Comparison of ENCODE assay signal across 8 cellular contexts in the genomic region with DNA sequence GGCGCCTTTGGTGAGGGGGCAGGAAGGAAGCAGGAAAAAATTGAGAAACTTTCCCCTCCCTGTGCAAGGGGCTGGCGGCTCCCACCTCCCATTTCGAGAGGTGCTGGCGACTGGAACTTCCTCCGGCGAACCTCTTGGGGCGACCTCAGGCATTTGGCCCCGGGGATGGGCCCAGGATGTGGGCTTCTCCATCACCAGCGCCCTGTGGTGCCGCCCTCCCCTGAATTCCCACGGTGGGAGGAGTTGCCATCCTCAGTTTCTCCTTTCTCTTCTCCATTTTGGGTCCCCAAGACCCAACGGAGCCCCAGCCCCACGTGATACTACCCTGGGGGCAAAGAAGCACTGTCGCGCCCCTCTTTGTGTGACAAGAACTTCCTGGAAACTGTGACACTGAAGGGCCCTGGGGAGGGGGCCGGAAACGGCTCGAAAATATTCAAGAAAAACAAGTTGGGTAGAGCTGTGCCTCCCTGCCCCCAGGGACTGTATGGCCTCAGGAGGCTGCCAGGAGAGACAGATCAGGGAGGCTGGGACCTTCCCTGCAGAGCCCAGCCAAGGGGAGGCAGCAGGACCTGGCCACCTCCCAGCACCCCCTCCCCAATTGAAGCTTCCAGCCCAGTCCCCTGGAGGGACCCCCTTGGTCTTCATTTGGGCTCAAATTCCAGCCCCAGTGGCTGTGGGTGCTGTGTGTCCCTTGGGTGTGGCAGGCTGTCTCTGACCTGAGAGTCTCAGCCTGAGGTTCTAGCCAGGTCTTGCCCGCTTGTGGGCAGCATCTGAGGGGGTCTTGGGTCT. TPM values are rescaled to one million over a fixed set of nuclear protein-coding genes. Genes with fewer than 3 reads are reported as not detected.
A peak's percentile ranks its signal among the peaks of the same experiment; 100 is the strongest.
DNase-seq lines count a peak whose midpoint lies in the region; ATAC-seq, FAIRE-seq and TF ChIP-seq lines count a peak whose summit lies in the region.

No MANE protein-coding gene starts in this region.

- TF ChIP-seq RAD21 in HCT116 (IDR thresholded peaks at IDR 0.05; ENCODE audit: low read depth): no peak

- CTCF ChIA-PET in HCT116 (lab: Charles Lee): no interaction called here

- H3K9me1 ChIP-seq in keratinocyte (ENCODE audit: control insufficient read depth, extremely low read depth, insufficient read depth, low read length): peaks cover 3% of the 10 kb centered on the region

- H3K9me3 ChIP-seq in HCT116 (ENCODE audit: control insufficient read depth in 1 of 2, insufficient read depth in 1 of 2, low read depth in 1 of 2, low read length in 2 of 2) (no peaks in the 10 kb centered on the region), keratinocyte (ENCODE audit: control insufficient read depth, low read depth, low read length) (no peaks in the 10 kb centered on the region)

- RAD21 ChIA-PET in HCT116 (lab: Charles Lee; ENCODE audit: low non-redundant PET in 1 of 2, low total read pairs in 2 of 2, uncharacterized antibody in 2 of 2, unreplicated experiment in 2 of 2): no interaction called here

- DNase-seq in AG10803 (ENCODE audit: low read depth): peak; percentile 40
- DNase-seq in HCT116 (ENCODE audit: low read depth, low spot score): no peak
- peak; percentile 47 to 86 (median 74) for DNase-seq in T-helper 1 cell
- DNase-seq in keratinocyte (ENCODE audit: low read depth, low spot score): no peak
- peak; percentile 50 to 51 for DNase-seq in stimulated activated CD4-positive, alpha-beta T cell treated with anti-CD3 and anti-CD28 coated beads, Interleukin-2, amount 100 ng/mL, for 48 hours
- DNase-seq in NCI-H774 (lab: John Stamatoyannopoulos, UW): no peak

- no TSS peak for BruUV-seq in HCT116 (replicated peaks; lab: Mats Ljungman, UMichigan)

- no peaks in the 10 kb centered on the region for H4K20me1 ChIP-seq in HCT116 (ENCODE audit: insufficient read depth)
- no peaks in the 10 kb centered on the region for H4K20me1 ChIP-seq in keratinocyte (ENCODE audit: control insufficient read depth, extremely low read depth, insufficient read depth, low read length)

- H2AFZ ChIP-seq in HCT116 (ENCODE audit: low read depth, low read length, poor library complexity, severe bottlenecking): no peak overlapping the region
- peak overlapping the region; percentile 53 for H2AFZ ChIP-seq in keratinocyte (ENCODE audit: control insufficient read depth, low read length)

- dilution Hi-C loops in keratinocyte (cut with MboI; ENCODE audit: extremely low pct_ligation_motif_present, low sequenced_read_pairs): no loop called here

- H3K9me2 ChIP-seq in HCT116 (ENCODE audit: insufficient read depth): no peaks in the 10 kb centered on the region

- H3K27me3 ChIP-seq in HCT116 (ENCODE audit: insufficient read depth, low read length): no peaks in the 10 kb centered on the region
- no peaks in the 10 kb centered on the region for H3K27me3 ChIP-seq in keratinocyte (ENCODE audit: control insufficient read depth, extremely low read depth, insufficient read depth, low read length)

- TF ChIP-seq CTCF in AG10803 (conservative IDR thresholded peaks at IDR 0.05; ENCODE audit: low read length) (no peak), HCT116 (IDR thresholded peaks at IDR 0.05 in 2 of 3, conservative IDR thresholded peaks at IDR 0.05 in 1 of 3; ENCODE audit: borderline replicate concordance in 1 of 3, insufficient read depth in 1 of 3, low read depth in 2 of 3, low read length in 2 of 3) (no peak), keratinocyte (optimal IDR thresholded peaks at IDR 0.05 in 1 of 3, IDR thresholded peaks at IDR 0.05 in 1 of 3, conservative IDR thresholded peaks at IDR 0.05 in 1 of 3; ENCODE audit: extremely low read depth in 1 of 3, insufficient read depth in 2 of 3, low read length in 3 of 3) (no peak)

- FAIRE-seq in keratinocyte (lab: Jason Lieb, UNC): no peak

- peak overlapping the region; percentile 93 for H3K4me3 ChIP-seq in AG10803 (ENCODE audit: low read length)
- H3K4me3 ChIP-seq in HCT116 (replicated peaks in 1 of 2; ENCODE audit: low read depth in 1 of 2, low read length in 2 of 2): peak overlapping the region in 1 of 2 experiments; percentile 62; a peak in 2 of 4 replicates
- H3K4me3 ChIP-seq in keratinocyte (ENCODE audit: control insufficient read depth in 2 of 3, extremely low read depth in 1 of 3, insufficient read depth in 2 of 3, low read depth in 1 of 3, low read length in 3 of 3): peak overlapping the region; percentile 73 to 98 (median 85)

- H3K4me1 ChIP-seq in HCT116 (ENCODE audit: control insufficient read depth in 1 of 2, insufficient read depth in 2 of 2, low read length in 2 of 2) (peaks cover 5 to 16% of the 10 kb centered on the region in 2 experiments; a peak in 3 of 4 replicates), keratinocyte (ENCODE audit: control insufficient read depth, extremely low read depth, insufficient read depth, low read length) (peaks cover 23% of the 10 kb centered on the region)

- ATAC-seq in HCT116: no peak
- no peak for ATAC-seq in HG03025 (IDR thresholded peaks at IDR 0.05; ENCODE audit: low FRiP score, unreplicated experiment)

- TF ChIP-seq POLR2A in HCT116 (IDR thresholded peaks at IDR 0.05; ENCODE audit: borderline replicate concordance, extremely low read depth, insufficient read depth, insufficient read length): no peak

- H3K27ac ChIP-seq in HCT116 (ENCODE audit: low read depth, low read length) (no peak overlapping the region), angular gyrus (ENCODE audit: low read depth, low read length) (peak overlapping the region; percentile 93), keratinocyte (ENCODE audit: control insufficient read depth, insufficient read depth, low read length) (peak overlapping the region; percentile 56)

- no peaks in the 10 kb centered on the region for H3K36me3 ChIP-seq in HCT116 (ENCODE audit: control insufficient read depth in 1 of 2, insufficient read depth in 2 of 2, low read length in 2 of 2)
- no peaks in the 10 kb centered on the region for H3K36me3 ChIP-seq in keratinocyte (ENCODE audit: control insufficient read depth in 2 of 2, extremely low read depth in 1 of 2, insufficient read depth in 2 of 2, low read length in 2 of 2)

- intact Hi-C loops in HCT116 (cut with micrococcal nuclease): no loop called here

- no peak overlapping the region for H3K9ac ChIP-seq in HCT116 (ENCODE audit: low read length)
- H3K9ac ChIP-seq in keratinocyte (ENCODE audit: control insufficient read depth, extremely low read depth, insufficient read depth, low read length): peak overlapping the region; percentile 68

- H3K79me2 ChIP-seq in HCT116 (ENCODE audit: insufficient read depth, low read length) (no peaks in the 10 kb centered on the region), keratinocyte (ENCODE audit: control insufficient read depth, insufficient read depth, low read length) (peaks cover 2% of the 10 kb centered on the region)

- peak overlapping the region; percentile 93 for H3K4me2 ChIP-seq in HCT116 (ENCODE audit: low read length)
- H3K4me2 ChIP-seq in keratinocyte (ENCODE audit: control insufficient read depth, extremely low read depth, insufficient read depth, low read depth, low read length): peak overlapping the region; percentile 95

- POLR2A ChIA-PET in HCT116 (lab: Charles Lee): interaction anchor here (1.6 kb wide), 1 partner anchor 11 kb away, joined by 3 read pairs; no protein-coding TSS in a partner anchor

RNA-seq across cellular contexts. Expression of gene AP1M2, which starts 16.2 kb away (rescaled TPM):
- 111 TPM for total RNA-seq in HCT116 (2021; ENCODE audit: unreplicated experiment)
- polyA plus RNA-seq in HCT116 (2012): 145 and 167 TPM in 2 replicates
- polyA plus RNA-seq in keratinocyte: 83.1 to 122 TPM (median 109 TPM) in 3 replicates
- polyA plus RNA-seq in keratinocyte (2011; ENCODE audit: low read depth): 32.6 TPM
- 89.6 and 103 TPM in 2 replicates for polyA plus RNA-seq in keratinocyte (2011; cell fraction: cytosol; rRNA removed)
- polyA plus RNA-seq in keratinocyte (2011; cell fraction: nucleus; rRNA removed): 68.6 and 85.6 TPM in 2 replicates
- polyA plus RNA-seq in keratinocyte (2012; ENCODE audit: low replicate concordance): 76.8 and 87.2 TPM in 2 replicates
- polyA minus RNA-seq in keratinocyte: 137 to 221 TPM (median 160 TPM) in 3 replicates
- 129 TPM for polyA minus RNA-seq in keratinocyte (2011; cell fraction: cytosol; rRNA and poly(A)+ RNA removed)
- 42.7 and 56.3 TPM in 2 replicates for polyA minus RNA-seq in keratinocyte (2011; cell fraction: nucleus; rRNA and poly(A)+ RNA removed)

RNA-seq across cellular contexts. Expression of gene SLC44A2, which starts 22.1 kb away (rescaled TPM):
- 90.9 TPM for total RNA-seq in HCT116 (2021; ENCODE audit: unreplicated experiment)
- polyA plus RNA-seq in HCT116 (2012): 62.0 and 79.9 TPM in 2 replicates
- polyA plus RNA-seq in keratinocyte: 78.7 to 148 TPM (median 94.7 TPM) in 3 replicates
- 78.0 TPM for polyA plus RNA-seq in keratinocyte (2011; ENCODE audit: low read depth)
- polyA plus RNA-seq in keratinocyte (2011; cell fraction: cytosol; rRNA removed): 85.3 and 87.1 TPM in 2 replicates
- polyA plus RNA-seq in keratinocyte (2011; cell fraction: nucleus; rRNA removed): 182 and 185 TPM in 2 replicates
- 110 and 189 TPM in 2 replicates for polyA plus RNA-seq in keratinocyte (2012; ENCODE audit: low replicate concordance)
- 141 to 357 TPM (median 142 TPM) in 3 replicates for polyA minus RNA-seq in keratinocyte
- 132 TPM for polyA minus RNA-seq in keratinocyte (2011; cell fraction: cytosol; rRNA and poly(A)+ RNA removed)
- polyA minus RNA-seq in keratinocyte (2011; cell fraction: nucleus; rRNA and poly(A)+ RNA removed): 103 and 135 TPM in 2 replicates

RNA-seq across cellular contexts. Expression of gene CDKN2D, which starts 34.5 kb away (rescaled TPM):
- total RNA-seq in HCT116 (2021; ENCODE audit: unreplicated experiment): 13.8 TPM
- 33.3 and 33.5 TPM in 2 replicates for polyA plus RNA-seq in HCT116 (2012)
- polyA plus RNA-seq in keratinocyte: 3.9 to 7.3 TPM (median 6.8 TPM) in 3 replicates
- polyA plus RNA-seq in keratinocyte (2011; ENCODE audit: low read depth): 1.9 TPM
- 4.1 and 8.0 TPM in 2 replicates for polyA plus RNA-seq in keratinocyte (2011; cell fraction: cytosol; rRNA removed)
- polyA plus RNA-seq in keratinocyte (2011; cell fraction: nucleus; rRNA removed): 4.1 and 5.0 TPM in 2 replicates
- polyA plus RNA-seq in keratinocyte (2012; ENCODE audit: low replicate concordance): 4.8 and 13.1 TPM in 2 replicates
- polyA minus RNA-seq in keratinocyte: 2.5 to 6.5 TPM (median 2.8 TPM) in 3 replicates
- 10.0 TPM for polyA minus RNA-seq in keratinocyte (2011; cell fraction: cytosol; rRNA and poly(A)+ RNA removed)
- 0.93 and 0.95 TPM in 2 replicates for polyA minus RNA-seq in keratinocyte (2011; cell fraction: nucleus; rRNA and poly(A)+ RNA removed)

RNA-seq across cellular contexts. Expression of gene KRI1, which starts 37.5 kb away (rescaled TPM):
- total RNA-seq in HCT116 (2021; ENCODE audit: unreplicated experiment): 44.0 TPM
- polyA plus RNA-seq in HCT116 (2012): 27.5 and 32.5 TPM in 2 replicates
- 13.4 to 19.0 TPM (median 13.5 TPM) in 3 replicates for polyA plus RNA-seq in keratinocyte
- polyA plus RNA-seq in keratinocyte (2011; ENCODE audit: low read depth): 48.2 TPM
- polyA plus RNA-seq in keratinocyte (2011; cell fraction: cytosol; rRNA removed): 7.6 and 12.7 TPM in 2 replicates
- polyA plus RNA-seq in keratinocyte (2011; cell fraction: nucleus; rRNA removed): 41.0 and 42.6 TPM in 2 replicates
- polyA plus RNA-seq in keratinocyte (2012; ENCODE audit: low replicate concordance): 12.5 and 20.2 TPM in 2 replicates
- polyA minus RNA-seq in keratinocyte: 4.5 to 7.4 TPM (median 5.3 TPM) in 3 replicates
- polyA minus RNA-seq in keratinocyte (2011; cell fraction: cytosol; rRNA and poly(A)+ RNA removed): 13.8 TPM
- polyA minus RNA-seq in keratinocyte (2011; cell fraction: nucleus; rRNA and poly(A)+ RNA removed): 8.1 and 9.8 TPM in 2 replicates

RNA-seq across cellular contexts. Expression of gene ILF3, which starts 50.9 kb away (rescaled TPM):
- total RNA-seq in HCT116 (2021; ENCODE audit: unreplicated experiment): 430 TPM
- polyA plus RNA-seq in HCT116 (2012): 242 and 278 TPM in 2 replicates
- 81.0 to 173 TPM (median 162 TPM) in 3 replicates for polyA plus RNA-seq in keratinocyte
- 135 TPM for polyA plus RNA-seq in keratinocyte (2011; ENCODE audit: low read depth)
- polyA plus RNA-seq in keratinocyte (2011; cell fraction: cytosol; rRNA removed): 89.6 and 94.1 TPM in 2 replicates
- polyA plus RNA-seq in keratinocyte (2011; cell fraction: nucleus; rRNA removed): 267 and 278 TPM in 2 replicates
- polyA plus RNA-seq in keratinocyte (2012; ENCODE audit: low replicate concordance): 80.2 and 177 TPM in 2 replicates
- 81.5 to 140 TPM (median 115 TPM) in 3 replicates for polyA minus RNA-seq in keratinocyte
- 85.0 TPM for polyA minus RNA-seq in keratinocyte (2011; cell fraction: cytosol; rRNA and poly(A)+ RNA removed)
- 71.8 and 99.7 TPM in 2 replicates for polyA minus RNA-seq in keratinocyte (2011; cell fraction: nucleus; rRNA and poly(A)+ RNA removed)

Comparison
In these comparisons a context has a peak if more than half of its experiments do, and no peak if none do; other contexts are left out.
1. DNase-seq: peak in AG10803 (single experiment), T-helper 1 cell (5 of 5) and stimulated activated CD4-positive, alpha-beta T cell treated with anti-CD3 and anti-CD28 coated beads, Interleukin-2, amount 100 ng/mL, for 48 hours (2 of 2); none in HCT116 (single experiment), keratinocyte (single experiment) and NCI-H774 (single experiment).